Comparison of ENCODE assay signal across 1 cellular context in genomic region chr9:136654820-136655219, GRCh38.
TF ChIP-seq lines count a peak whose summit lies in the region.

No MANE protein-coding gene starts in this region.

TF ChIP-seq in H1, 55 proteins besides CTCF, POLR2A, EP300 and RAD21:
- TF ChIP-seq GTF2F1 (IDR thresholded peaks at IDR 0.05; ENCODE audit: borderline replicate concordance, low read depth, low read length): no peak
- TF ChIP-seq MAFK (IDR thresholded peaks at IDR 0.05; ENCODE audit: low read depth, low read length): no peak
- no peak for TF ChIP-seq ATF2 (IDR thresholded peaks at IDR 0.05; ENCODE audit: low read length)
- TF ChIP-seq TEAD4 (IDR thresholded peaks at IDR 0.05; ENCODE audit: low read depth, low read length): no peak
- TF ChIP-seq CEBPB (IDR thresholded peaks at IDR 0.05; ENCODE audit: low read depth, low read length): no peak
- TF ChIP-seq TBP (IDR thresholded peaks at IDR 0.05; ENCODE audit: low read depth, low read length): no peak
- TF ChIP-seq RFX5 (IDR thresholded peaks at IDR 0.05; ENCODE audit: borderline replicate concordance, low read depth, low read length): no peak
- TF ChIP-seq KDM4A (IDR thresholded peaks at IDR 0.05; ENCODE audit: low read depth, low read length, severe bottlenecking): no peak
- TF ChIP-seq NANOG (IDR thresholded peaks at IDR 0.05; ENCODE audit: insufficient read depth, low read depth, low read length, poor library complexity, severe bottlenecking): no peak
- TF ChIP-seq NRF1 (IDR thresholded peaks at IDR 0.05; ENCODE audit: low read depth, low read length): no peak
- no peak for TF ChIP-seq SIN3A (conservative IDR thresholded peaks at IDR 0.05 in 1 of 2, IDR thresholded peaks at IDR 0.05 in 1 of 2; ENCODE audit: low read depth in 1 of 2, low read length in 2 of 2)
- TF ChIP-seq ASH2L (IDR thresholded peaks at IDR 0.05; ENCODE audit: low read length): no peak
- no peak for TF ChIP-seq CBX8 (IDR thresholded peaks at IDR 0.05; ENCODE audit: borderline replicate concordance, low read depth, low read length)
- TF ChIP-seq KDM5A (IDR thresholded peaks at IDR 0.05; ENCODE audit: low read length): no peak
- TF ChIP-seq TCF12 (IDR thresholded peaks at IDR 0.05; ENCODE audit: low read depth, low read length): no peak
- no peak for TF ChIP-seq CBX5 (IDR thresholded peaks at IDR 0.05; ENCODE audit: low read depth, low read length)
- TF ChIP-seq JUN (IDR thresholded peaks at IDR 0.05; ENCODE audit: low read depth, low read length): no peak
- no peak for TF ChIP-seq SP4 (IDR thresholded peaks at IDR 0.05; ENCODE audit: low read length)
- TF ChIP-seq CREB1 (IDR thresholded peaks at IDR 0.05): no peak
TF ChIP-seq in H1: peak in this region for 0.
